Comparison of ENCODE assay signal across 17 cellular contexts in genomic region chr13:111336666-111337065, GRCh38. TPM values are rescaled to one million over a fixed set of nuclear protein-coding genes. Genes with fewer than 3 reads are reported as not detected.
"Had no signal": no experiment of that assay in that cellular context is flagged by ENCODE, and none has a peak within 500 bp of the region (broad histone marks: within the 10 kb centered on the region; RNA-seq: fewer than 3 reads in every experiment).

No MANE protein-coding gene starts in this region.

- DNase-seq: activated CD4-positive, alpha-beta T cell treated with anti-CD3 and anti-CD28 coated beads, Interleukin-2, amount 10 ng/mL, durations not matched to agents 7 days and 5 days; activated naive CD4-positive, alpha-beta T cell; activated naive CD8-positive, alpha-beta T cell treated with anti-CD3 and anti-CD28 coated beads, Interleukin-2, amount 50 U/mL, for 24 hours; activated T-cell treated with anti-CD3 and anti-CD28 coated beads for 4 hours; erythroblast; foreskin melanocyte; heart left ventricle; midbrain; right lobe of liver; stimulated activated CD4-positive, alpha-beta T cell treated with anti-CD3 and anti-CD28 coated beads, Interleukin-1b, Interleukin-23, amount 100 ng/mL, for 48 hours; stomach; testis; upper lobe of left lung had no signal

- H3K27me3 ChIP-seq: heart left ventricle, right lobe of liver, stomach, testis, upper lobe of left lung had no signal

- H3K9me3 ChIP-seq: right lobe of liver, testis had no signal

- H3K27ac ChIP-seq: heart left ventricle, right lobe of liver, stomach, testis, upper lobe of left lung had no signal

- H3K4me3 ChIP-seq: heart left ventricle, lung, right lobe of liver, stomach, testis, upper lobe of left lung had no signal

- H3K4me1 ChIP-seq: heart left ventricle, right lobe of liver, stomach, testis, upper lobe of left lung had no signal

- H3K36me3 ChIP-seq: heart left ventricle, right lobe of liver, stomach, upper lobe of left lung had no signal

RNA-seq across cellular contexts. Expression of gene TEX29, which starts 16.2 kb away (rescaled TPM):
- total RNA-seq: myocyte, pulmonary artery endothelial cell, stomach had no signal
- polyA plus RNA-seq: neural cell had no signal
